1 cellular context compared by ENCODE assay signal in genomic region chr16:57013902-57014301, GRCh38.
TF ChIP-seq lines count a peak whose summit lies in the region.

No MANE protein-coding gene starts in this region.

TF ChIP-seq in GM23338, 12 proteins besides CTCF, POLR2A, EP300 and RAD21 (continued from another document):
- TF ChIP-seq ZNF462 (CRISPR knock-in tag; IDR thresholded peaks at IDR 0.05): no peak
- no peak for TF ChIP-seq ZNF114 (CRISPR knock-in tag; IDR thresholded peaks at IDR 0.05)
- no peak for TF ChIP-seq ETS1 (IDR thresholded peaks at IDR 0.05)
- TF ChIP-seq EZH2phosphoT487 (IDR thresholded peaks at IDR 0.05; ENCODE audit: unreplicated experiment): no peak
- TF ChIP-seq EZH2 (IDR thresholded peaks at IDR 0.05; ENCODE audit: low read depth, unreplicated experiment): no peak
- no peak for TF ChIP-seq ZNF331 (CRISPR knock-in tag; IDR thresholded peaks at IDR 0.05; ENCODE audit: low read depth)
- TF ChIP-seq CREB1 (CRISPR knock-in tag; IDR thresholded peaks at IDR 0.05; ENCODE audit: low read depth): no peak
- TF ChIP-seq STAT1 (IDR thresholded peaks at IDR 0.05; ENCODE audit: unreplicated experiment): no peak
